In genomic region chr2:226306969-226307368, GRCh38 we compare ENCODE assay signal across 19 cellular contexts.
DNase-seq lines count a peak whose midpoint lies in the region; ATAC-seq, FAIRE-seq and TF ChIP-seq lines count a peak whose summit lies in the region.
"Had no signal": no experiment of that assay in that cellular context is flagged by ENCODE, and none has a peak within 500 bp of the region (broad histone marks: within the 10 kb centered on the region; RNA-seq: fewer than 3 reads in every experiment).

No MANE protein-coding gene starts in this region.

- no peaks in the 10 kb centered on the region for H3K36me3 ChIP-seq in GM23338 (ENCODE audit: insufficient read depth)
- no peaks in the 10 kb centered on the region for H3K36me3 ChIP-seq in HepG2 (replicated peaks in 1 of 2; ENCODE audit: control insufficient read depth in 1 of 2, insufficient read depth in 2 of 2, low read length in 2 of 2)
- H3K36me3 ChIP-seq in SJCRH30: no peaks in the 10 kb centered on the region
- H3K36me3 ChIP-seq: BE2C had no signal

- H3K27ac Mint-ChIP-seq in GM23338: 0 out of 2 replicates have a peak overlapping the region, but pooled peaks have one; percentile 40
- H3K27ac Mint-ChIP-seq: CD8-positive, alpha-beta T cell had no signal

- H3K4me3 Mint-ChIP-seq in GM23338: no peak overlapping the region
- H3K4me3 Mint-ChIP-seq: CD8-positive, alpha-beta T cell had no signal

- FAIRE-seq in A549 (lab: Jason Lieb, UNC) (no peak), RCC 7860 (lab: Jason Lieb, UNC) (no peak), HepG2 (lab: Jason Lieb, UNC) (no peak)
- FAIRE-seq: H54, HTR-8/SVneo had no signal

- H3K4me2 ChIP-seq in A549: no peak overlapping the region
- H3K4me2 ChIP-seq in GM23338: no peak overlapping the region
- H3K4me2 ChIP-seq in HepG2 (ENCODE audit: low read depth, low read length): peak overlapping the region; percentile 57

- H3K9me2 ChIP-seq in GM23338 (ENCODE audit: insufficient read depth): no peaks in the 10 kb centered on the region

- no peaks in the 10 kb centered on the region for H3K36me3 Mint-ChIP-seq in GM23338 (ENCODE audit: low read depth)
- H3K36me3 Mint-ChIP-seq: CD8-positive, alpha-beta T cell had no signal

- no peak for TF ChIP-seq POLR2A in A549 (IDR thresholded peaks at IDR 0.05; ENCODE audit: low read length)
- no peak for TF ChIP-seq POLR2A in HepG2 (IDR thresholded peaks at IDR 0.05; ENCODE audit: insufficient read depth in 1 of 2, low read depth in 2 of 2, low read length in 2 of 2)

- CTCF ChIA-PET in A549 (lab: Yijun Ruan, JAX): no interaction called here
- CTCF ChIA-PET in HepG2 (lab: Yijun Ruan, JAX; ENCODE audit: low intra/inter-chr PET ratio, low total read pairs): no interaction called here

- H3K4me1 Mint-ChIP-seq in GM23338: no peaks in the 10 kb centered on the region

- H2AFZ ChIP-seq in GM23338 (no peak overlapping the region), HepG2 (ENCODE audit: low read length) (peak overlapping the region; percentile 91)
- H2AFZ ChIP-seq: GM23248 had no signal

- TF ChIP-seq RAD21 in A549 (conservative IDR thresholded peaks at IDR 0.05 in 1 of 2, IDR thresholded peaks at IDR 0.05 in 1 of 2): no peak
- no peak for TF ChIP-seq RAD21 in HepG2 (CRISPR knock-in tag; IDR thresholded peaks at IDR 0.05)

- no peaks in the 10 kb centered on the region for H3F3A ChIP-seq in GM23338 (replicated peaks; ENCODE audit: low read depth)

- no peaks in the 10 kb centered on the region for H3K27me3 Mint-ChIP-seq in GM23338 (ENCODE audit: insufficient read depth, low read depth, poor library complexity)

- no peak overlapping the region for H3K27ac ChIP-seq in A549
- H3K27ac ChIP-seq in GM23338 (ENCODE audit: low read depth): no peak overlapping the region
- no peak overlapping the region for H3K27ac ChIP-seq in HepG2 (ENCODE audit: extremely low read length, insufficient read depth, low read length)
- no peak overlapping the region for H3K27ac ChIP-seq in SJCRH30
- H3K27ac ChIP-seq: GM23248 had no signal

- ATAC-seq in A549 (no peak), GM23338 (no peak), HepG2 (peak; percentile 27; the same call in 1 of the 3 replicates), GM19467 (IDR thresholded peaks at IDR 0.05; ENCODE audit: unreplicated experiment) (no peak), HG02678 (IDR thresholded peaks at IDR 0.05; ENCODE audit: unreplicated experiment) (no peak)
- ATAC-seq: CD8-positive, alpha-beta T cell had no signal

- H3K4me1 ChIP-seq in A549 (peaks cover 7% of the 10 kb centered on the region; the same call in 1 of the 3 replicates), GM23338 (ENCODE audit: insufficient read depth) (no peaks in the 10 kb centered on the region), HepG2 (ENCODE audit: insufficient read depth, low read length) (peaks cover 11% of the 10 kb centered on the region), SJCRH30 (peaks cover 10% of the 10 kb centered on the region; the same call in 1 of the 2 replicates)
- H3K4me1 ChIP-seq: BE2C had no signal

- in situ Hi-C loops in HepG2 (cut with HindIII; ENCODE audit: extremely low pct_ligation_motif_present, low pct_unique_long_range_greater_than_20kb): no loop called here

- no TSS peak for BruUV-seq in HepG2 (replicated peaks; lab: Mats Ljungman, UMichigan)

- POLR2A ChIA-PET in A549 (lab: Yijun Ruan, JAX) (no interaction called here), HepG2 (lab: Yijun Ruan, JAX) (no interaction called here)

- intact Hi-C loops in HepG2 (cut with micrococcal nuclease; ENCODE audit: unreplicated experiment): loop anchor here (1.0 to 5.0 kb wide), 2 partner anchors 8 to 420 kb away; no protein-coding TSS in a partner anchor

- no peak for TF ChIP-seq EP300 in A549 (IDR thresholded peaks at IDR 0.05)
- no peak for TF ChIP-seq EP300 in HepG2 (IDR thresholded peaks at IDR 0.05; ENCODE audit: low read depth in 2 of 2, low read length in 2 of 2)
- no peak for TF ChIP-seq EP300 in HepG2 (CRISPR knock-in tag; IDR thresholded peaks at IDR 0.05; ENCODE audit: borderline replicate concordance)

- DNase-seq in A549 (ENCODE audit: low read depth in 1 of 2, low spot score in 1 of 2) (no peak), GM23338 (ENCODE audit: low spot score) (no peak), RCC 7860 (ENCODE audit: low spot score) (peak; percentile 3), HepG2 (ENCODE audit: low spot score) (no peak), activated gamma-delta T cell (lab: John Stamatoyannopoulos, UW) (no peak), SJCRH30 (no peak)
- DNase-seq: ACHN; BE2C; Calu3; CD8-positive, alpha-beta T cell; DMS79 treated with DMSO at 0.1 percent for 48 hours; GF-D8; GM23248; HCEC 1CT; KG1 had no signal

- H3K4me3 ChIP-seq in A549 (no peak overlapping the region), GM23338 (no peak overlapping the region), HepG2 (replicated peaks in 1 of 3; ENCODE audit: insufficient read depth in 1 of 3, low read depth in 2 of 3, low read length in 3 of 3) (peak overlapping the region in 1 of 3 experiments; percentile 10; a peak in 1 of 6 replicates), SJCRH30 (no peak overlapping the region)
- H3K4me3 ChIP-seq: GM23248 had no signal

- peak overlapping the region; percentile 30; the same call in 1 of the 2 replicates for H3K9ac ChIP-seq in HepG2 (ENCODE audit: insufficient read depth, low read depth, low read length)
- H3K9ac ChIP-seq: GM23248 had no signal

- WGBS in A549 (ENCODE audit: missing lambda C conversion rate): 94% methylated on average over 2 of the region's 2 CpGs
- 58% methylated on average over 2 of the region's 2 CpGs for WGBS in HepG2 (ENCODE audit: low lambda C conversion rate)

- H3K27me3 ChIP-seq in GM23338 (ENCODE audit: insufficient read depth): no peaks in the 10 kb centered on the region
- no peaks in the 10 kb centered on the region for H3K27me3 ChIP-seq in HepG2 (ENCODE audit: control insufficient read depth in 1 of 2, insufficient read depth in 2 of 2, low read length in 2 of 2)
- H3K27me3 ChIP-seq in SJCRH30: no peaks in the 10 kb centered on the region
- H3K27me3 ChIP-seq: BE2C had no signal

- H3K79me2 ChIP-seq in GM23338 (replicated peaks; ENCODE audit: insufficient read depth) (no peaks in the 10 kb centered on the region), HepG2 (ENCODE audit: insufficient read depth, low read length) (no peaks in the 10 kb centered on the region)

- H4K20me1 ChIP-seq in GM23338 (replicated peaks; ENCODE audit: insufficient read depth) (no peaks in the 10 kb centered on the region), HepG2 (ENCODE audit: insufficient read depth, low read length) (no peaks in the 10 kb centered on the region)

- H3K9me3 Mint-ChIP-seq in GM23338: no peaks in the 10 kb centered on the region
- H3K9me3 Mint-ChIP-seq: CD8-positive, alpha-beta T cell had no signal

- H3K9me3 ChIP-seq in A549: no peaks in the 10 kb centered on the region
- H3K9me3 ChIP-seq in HepG2 (ENCODE audit: low read length): no peaks in the 10 kb centered on the region
- 0 out of 2 replicates have a peak, but pooled peaks cover 3% of the 10 kb centered on the region for H3K9me3 ChIP-seq in SJCRH30 (replicated peaks)
- H3K9me3 ChIP-seq: BE2C had no signal

- no peak for TF ChIP-seq CTCF in A549 (IDR thresholded peaks at IDR 0.05)
- no peak for TF ChIP-seq CTCF in GM23338 (conservative IDR thresholded peaks at IDR 0.05; ENCODE audit: low read depth in 2 of 2)
- TF ChIP-seq CTCF in HepG2 (CRISPR knock-in tag; IDR thresholded peaks at IDR 0.05): no peak

TF ChIP-seq in A549, 52 proteins besides CTCF, POLR2A, EP300 and RAD21:
- TF ChIP-seq HOXA7 (CRISPR knock-in tag; IDR thresholded peaks at IDR 0.05) (no peak), HDAC2 (IDR thresholded peaks at IDR 0.05) (0 out of 2 replicates have a peak, but pooled peaks have one; percentile 53), NR3C1 (IDR thresholded peaks at IDR 0.05) (no peak), KDM5A (IDR thresholded peaks at IDR 0.05) (no peak)

TF ChIP-seq in HepG2, 621 proteins besides CTCF, POLR2A, EP300 and RAD21:
- no peak for TF ChIP-seq PHB2 (IDR thresholded peaks at IDR 0.05; ENCODE audit: partially characterized antibody)
- TF ChIP-seq ZNF629 (CRISPR knock-in tag; conservative IDR thresholded peaks at IDR 0.05): peak; percentile 81
- no peak for TF ChIP-seq IRF2 (CRISPR knock-in tag; IDR thresholded peaks at IDR 0.05)
- TF ChIP-seq MED1 (CRISPR knock-in tag; IDR thresholded peaks at IDR 0.05): no peak
- TF ChIP-seq HNF4A (CRISPR knock-in tag; IDR thresholded peaks at IDR 0.05): 0 out of 2 replicates have a peak, but pooled peaks have one; percentile 19
- no peak for TF ChIP-seq CENPX (CRISPR knock-in tag; IDR thresholded peaks at IDR 0.05)
- 0 out of 2 replicates have a peak, but pooled peaks have one; percentile 28 for TF ChIP-seq KDM1A (CRISPR knock-in tag; IDR thresholded peaks at IDR 0.05)
- no peak for TF ChIP-seq ZNF432 (CRISPR knock-in tag; IDR thresholded peaks at IDR 0.05; ENCODE audit: borderline replicate concordance)
- peak; percentile 65; the same call in 1 of the 2 replicates for TF ChIP-seq FOSL2 (CRISPR knock-in tag; IDR thresholded peaks at IDR 0.05)
- no peak for TF ChIP-seq ARHGAP35 (CRISPR knock-in tag; IDR thresholded peaks at IDR 0.05; ENCODE audit: borderline replicate concordance)
- no peak for TF ChIP-seq HNRNPLL (IDR thresholded peaks at IDR 0.05; ENCODE audit: low read depth, low read length, poor library complexity, severe bottlenecking)

Comparison
In these comparisons a context has a peak if more than half of its experiments do, and no peak if none do; other contexts are left out.
1. Of the 38 proteins assayed by ChIP-seq in both HepG2 and A549: peak only in HepG2: FOSL2 and KDM1A; only in A549: HDAC2; in both: none; in neither: 35.